ENCODE assay signal across 8 cellular contexts in genomic region chr9:20623021-20623747, GRCh38. TPM values are rescaled to one million over a fixed set of nuclear protein-coding genes. Genes with fewer than 3 reads are reported as not detected.
A peak's percentile ranks its signal among the peaks of the same experiment; 100 is the strongest.
DNase-seq lines count a peak whose midpoint lies in the region; ATAC-seq and TF ChIP-seq lines count a peak whose summit lies in the region.

No MANE protein-coding gene starts in this region.

- H3K4me1 Mint-ChIP-seq in activated T-cell treated with anti-CD3 and anti-CD28 coated beads, Interleukin-2, amount 50 U/mL, for 4 hours (ENCODE audit: low read depth): peaks cover 37% of the 10 kb centered on the region
- H3K4me1 Mint-ChIP-seq in osteocyte (ENCODE audit: unreplicated experiment) (peaks cover 39% of the 10 kb centered on the region), type B pancreatic cell (ENCODE audit: unreplicated experiment) (peaks cover 35% of the 10 kb centered on the region)

- H3K9me3 Mint-ChIP-seq in activated T-cell treated with anti-CD3 and anti-CD28 coated beads, Interleukin-2, amount 50 U/mL, for 4 hours: no peaks in the 10 kb centered on the region
- H3K9me3 Mint-ChIP-seq in osteocyte (ENCODE audit: unreplicated experiment): no peaks in the 10 kb centered on the region
- no peaks in the 10 kb centered on the region for H3K9me3 Mint-ChIP-seq in type B pancreatic cell

- peak; percentile 27 for DNase-seq in AG20443 (ENCODE audit: low spot score)
- DNase-seq in NCI-H345 treated with DMSO at 0.1 percent for 48 hours (lab: John Stamatoyannopoulos, UW; ENCODE audit: unreplicated experiment): peak; percentile 47
- peak; percentile 59 for DNase-seq in activated T-cell treated with anti-CD3 and anti-CD28 coated beads, Interleukin-2, amount 50 U/mL, for 4 hours
- peak in 1 of 2 donors; percentile 55 for DNase-seq in foreskin fibroblast
- DNase-seq in osteocyte (ENCODE audit: extremely low spot score, unreplicated experiment): no peak
- DNase-seq in type B pancreatic cell (ENCODE audit: extremely low spot score, unreplicated experiment): no peak
- no peak for DNase-seq in NCI-H2227 treated with DMSO at 0.1 percent for 48 hours (lab: John Stamatoyannopoulos, UW)

- H3K27me3 Mint-ChIP-seq in activated T-cell treated with anti-CD3 and anti-CD28 coated beads, Interleukin-2, amount 50 U/mL, for 4 hours (ENCODE audit: low read depth): no peaks in the 10 kb centered on the region
- H3K27me3 Mint-ChIP-seq in osteocyte (ENCODE audit: unreplicated experiment) (no peaks in the 10 kb centered on the region), type B pancreatic cell (peaks cover 19% of the 10 kb centered on the region)

- TF ChIP-seq CTCF in foreskin fibroblast (IDR thresholded peaks at IDR 0.05; ENCODE audit: low read depth, low read length) (no peak), osteocyte (IDR thresholded peaks at IDR 0.05) (no peak), type B pancreatic cell (conservative IDR thresholded peaks at IDR 0.05) (peak; percentile 6)

- H3K4me3 Mint-ChIP-seq in activated T-cell treated with anti-CD3 and anti-CD28 coated beads, Interleukin-2, amount 50 U/mL, for 4 hours: peak overlapping the region; percentile 92
- H3K4me3 Mint-ChIP-seq in osteocyte (ENCODE audit: unreplicated experiment): peak overlapping the region; percentile 97
- H3K4me3 Mint-ChIP-seq in type B pancreatic cell: peak overlapping the region; percentile 95

- peak overlapping the region; percentile 80 for H3K27ac Mint-ChIP-seq in osteocyte (ENCODE audit: unreplicated experiment)
- peak overlapping the region; percentile 94 for H3K27ac Mint-ChIP-seq in type B pancreatic cell

- peak; percentile 0 for ATAC-seq in GM21367 (IDR thresholded peaks at IDR 0.05; ENCODE audit: unreplicated experiment)
- peak; percentile 9 to 12 for ATAC-seq in activated T-cell treated with anti-CD3 and anti-CD28 coated beads, Interleukin-2, amount 50 U/mL, for 4 hours

- peak overlapping the region; percentile 67 to 87 for H3K4me3 ChIP-seq in foreskin fibroblast (ENCODE audit: low read depth in 1 of 2, low read length in 2 of 2)

- no peaks in the 10 kb centered on the region for H3K36me3 Mint-ChIP-seq in activated T-cell treated with anti-CD3 and anti-CD28 coated beads, Interleukin-2, amount 50 U/mL, for 4 hours (ENCODE audit: insufficient read depth)
- H3K36me3 Mint-ChIP-seq in osteocyte (ENCODE audit: unreplicated experiment): peaks cover 5% of the 10 kb centered on the region
- peaks cover 3% of the 10 kb centered on the region for H3K36me3 Mint-ChIP-seq in type B pancreatic cell

RNA-seq across cellular contexts. Expression of gene MLLT3, which starts 0.9 kb away (rescaled TPM):
- 10 to 100 TPM; 13.0 to 19.0 (median 14.6) TPM for total RNA-seq in activated T-cell treated with anti-CD3 and anti-CD28 coated beads, Interleukin-2, amount 50 U/mL, for 4 hours
- total RNA-seq in osteocyte: 19.5 and 20.6 TPM in 2 replicates
- total RNA-seq in type B pancreatic cell (ENCODE audit: low replicate concordance): 44.2 and 50.0 TPM in 2 replicates

Comparison
In these comparisons a context has a peak if more than half of its experiments do, and no peak if none do; other contexts are left out.
1. DNase-seq: peak in AG20443 (single experiment), NCI-H345 treated with DMSO at 0.1 percent for 48 hours (single experiment) and activated T-cell treated with anti-CD3 and anti-CD28 coated beads, Interleukin-2, amount 50 U/mL, for 4 hours (single experiment); none in osteocyte (single experiment), type B pancreatic cell (single experiment) and NCI-H2227 treated with DMSO at 0.1 percent for 48 hours (single experiment).
2. Peak in every context shown above with its lines, with median percentiles within 50 percentile points of each other: H3K4me3 Mint-ChIP-seq.